In the genomic region with DNA sequence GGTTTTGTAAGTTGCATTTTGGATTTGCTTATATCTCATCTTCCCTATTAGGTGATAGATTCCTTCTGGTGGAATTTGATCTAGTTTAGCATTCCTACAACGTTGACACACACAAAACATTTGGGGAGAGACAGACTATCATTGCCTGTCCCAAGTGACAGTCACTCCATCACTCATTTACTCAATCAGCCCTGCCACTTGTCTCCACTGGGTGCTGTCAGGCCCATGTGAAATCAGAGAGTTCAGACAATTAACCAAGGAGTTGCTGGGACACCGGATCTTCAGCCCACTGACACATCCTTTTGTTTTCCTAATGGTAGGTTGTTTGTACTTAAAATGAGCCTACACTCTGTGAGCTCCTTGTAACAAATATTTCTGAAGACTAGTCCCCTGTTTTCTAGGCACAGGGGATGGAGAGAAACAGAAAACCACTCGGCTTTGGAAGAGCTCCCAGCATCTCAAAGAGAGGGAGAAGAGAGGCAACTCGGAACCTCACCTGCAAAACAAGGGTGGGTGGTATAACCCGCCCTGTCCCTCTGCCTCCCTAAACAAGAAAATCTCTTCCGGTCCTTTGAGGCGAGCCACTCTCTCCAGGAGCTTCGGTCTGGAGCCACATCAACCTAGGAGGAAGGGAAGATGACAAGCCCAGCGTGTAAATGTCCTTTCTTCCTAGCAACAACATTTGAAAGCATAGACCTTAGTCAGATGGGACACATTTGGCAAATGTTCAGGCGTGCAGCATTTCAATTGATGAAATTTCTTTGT, we compare ENCODE assay signal across 1 cellular context.
TF ChIP-seq lines count a peak whose summit lies in the region.

No MANE protein-coding gene starts in this region.

TF ChIP-seq in IMR-90, 13 proteins besides CTCF, POLR2A, EP300 and RAD21 (continued from another document):
- TF ChIP-seq RFX5 (IDR thresholded peaks at IDR 0.05; ENCODE audit: low read depth, low read length) (no peak), FOS (IDR thresholded peaks at IDR 0.05; ENCODE audit: low read depth, low read length) (no peak)
